28 cellular contexts compared by ENCODE assay signal in genomic region chr3:59496250-59496649, GRCh38.
"Had no signal": no experiment of that assay in that cellular context is flagged by ENCODE, and none has a peak within 500 bp of the region (broad histone marks: within the 10 kb centered on the region; RNA-seq: fewer than 3 reads in every experiment).

No MANE protein-coding gene starts in this region.

- FAIRE-seq: endometrium, islet of Langerhans, keratinocyte had no signal

- H3K4me3 ChIP-seq: coronary artery, dorsolateral prefrontal cortex, esophagus squamous epithelium, gastrocnemius medialis, heart right ventricle, left lung, lower lobe of right lung, mucosa of descending colon had no signal

- H3K4me1 ChIP-seq: esophagus squamous epithelium, gastrocnemius medialis, heart right ventricle, left lung, lower lobe of right lung had no signal

- DNase-seq: dermis blood vessel endothelial cell; dorsolateral prefrontal cortex; effector CD4-positive, alpha-beta T cell; effector memory CD8-positive, alpha-beta T cell; endodermal cell; erythroblast; esophagus squamous epithelium; foreskin fibroblast; foreskin melanocyte; gastrocnemius medialis; glutamatergic neuron; head of caudate nucleus; heart right ventricle; hippocampal formation; left cardiac atrium; left lung; left ventricle myocardium superior; lower lobe of right lung; mesenchymal stem cell; mucosa of descending colon; naive B cell; naive thymus-derived CD8-positive, alpha-beta T cell had no signal

- H3K27me3 ChIP-seq: esophagus squamous epithelium, gastrocnemius medialis, heart right ventricle, left lung had no signal

- H3K27ac ChIP-seq: coronary artery, dorsolateral prefrontal cortex, epithelial cell of prostate, esophagus squamous epithelium, gastrocnemius medialis, heart right ventricle, left lung, lower lobe of right lung had no signal

- H3K36me3 ChIP-seq: esophagus squamous epithelium, gastrocnemius medialis, heart right ventricle, left lung, lower lobe of right lung had no signal

- ATAC-seq: effector memory CD8-positive, alpha-beta T cell; esophagus mucosa; gastrocnemius medialis; heart right ventricle; left cardiac atrium; left lung; left ventricle myocardium superior; lower lobe of right lung; mucosa of descending colon; naive thymus-derived CD8-positive, alpha-beta T cell had no signal

- H3K9me3 ChIP-seq: esophagus squamous epithelium, gastrocnemius medialis, heart right ventricle, left lung, lower lobe of right lung, mucosa of descending colon had no signal
